ENCODE assay signal across 1 cellular context in genomic region chr17:45225964-45226530, GRCh38.
A peak's percentile ranks its signal among the peaks of the same experiment; 100 is the strongest.
TF ChIP-seq lines count a peak whose summit lies in the region.

No MANE protein-coding gene starts in this region.

TF ChIP-seq in K562, 482 proteins besides CTCF, POLR2A, EP300 and RAD21 (continued from another document and continues in another):
- TF ChIP-seq SMAD3 (CRISPR knock-in tag; conservative IDR thresholded peaks at IDR 0.05), result no peak
- no peak for TF ChIP-seq ZBTB5 (IDR thresholded peaks at IDR 0.05)
- no peak for TF ChIP-seq HDAC3 (IDR thresholded peaks at IDR 0.05; ENCODE audit: borderline replicate concordance, partially characterized antibody)
- no peak for TF ChIP-seq YBX1 (IDR thresholded peaks at IDR 0.05)
- no peak for TF ChIP-seq ELF4 (CRISPR knock-in tag; IDR thresholded peaks at IDR 0.05)
- TF ChIP-seq FOXP1 (CRISPR knock-in tag; IDR thresholded peaks at IDR 0.05), result no peak
- no peak for TF ChIP-seq ZNF695 (CRISPR knock-in tag; IDR thresholded peaks at IDR 0.05)
- no peak for TF ChIP-seq CC2D1A (IDR thresholded peaks at IDR 0.05)
- no peak for TF ChIP-seq NFYB (IDR thresholded peaks at IDR 0.05; ENCODE audit: extremely low read depth, insufficient read length)
- TF ChIP-seq BCOR (IDR thresholded peaks at IDR 0.05), result peak; percentile 52
- no peak for TF ChIP-seq SIN3B (IDR thresholded peaks at IDR 0.05; ENCODE audit: low read depth)
- TF ChIP-seq NFATC3 (IDR thresholded peaks at IDR 0.05), result no peak
- TF ChIP-seq TSC22D4 (tag; IDR thresholded peaks at IDR 0.05), result no peak
- no peak for TF ChIP-seq ZNF280A (IDR thresholded peaks at IDR 0.05; ENCODE audit: low read depth, partially characterized antibody)
- peak; percentile 47 for TF ChIP-seq CBFA2T3 (IDR thresholded peaks at IDR 0.05)
- peak; percentile 72 for TF ChIP-seq POLR2AphosphoS5 (IDR thresholded peaks at IDR 0.05; ENCODE audit: control insufficient read depth, insufficient read depth, low read depth, low read length)
- TF ChIP-seq ZNF311 (CRISPR knock-in tag; IDR thresholded peaks at IDR 0.05), result peak; percentile 62; the same call in 1 of the 2 replicates
- peak; percentile 58; the same call in 1 of the 2 replicates for TF ChIP-seq CTBP1 (IDR thresholded peaks at IDR 0.05; ENCODE audit: borderline replicate concordance)
- peak; percentile 68 for TF ChIP-seq ZBTB40 (IDR thresholded peaks at IDR 0.05)
- TF ChIP-seq ZBTB40 (CRISPR knock-in tag; IDR thresholded peaks at IDR 0.05), result no peak
- no peak for TF ChIP-seq RBM17 (IDR thresholded peaks at IDR 0.05; ENCODE audit: borderline replicate concordance, low read depth, low read length)
- peak; percentile 79 for TF ChIP-seq SMAD4 (CRISPR knock-in tag; conservative IDR thresholded peaks at IDR 0.05)
- TF ChIP-seq KDM5B (IDR thresholded peaks at IDR 0.05; ENCODE audit: insufficient replicate concordance, low read depth, low read length), result no peak
- TF ChIP-seq JUND (IDR thresholded peaks at IDR 0.05; ENCODE audit: borderline replicate concordance, low read depth, low read length), result peak; percentile 61
- peak; percentile 54; the same call in 1 of the 3 replicates for TF ChIP-seq JUND (tag; IDR thresholded peaks at IDR 0.05; ENCODE audit: borderline replicate concordance, low read depth, low read length)
- no peak for TF ChIP-seq ZFP91 (CRISPR knock-in tag; IDR thresholded peaks at IDR 0.05)
- no peak for TF ChIP-seq ERF (CRISPR knock-in tag; IDR thresholded peaks at IDR 0.05)
- TF ChIP-seq TFAM (CRISPR knock-in tag; conservative IDR thresholded peaks at IDR 0.05), result no peak
- TF ChIP-seq E2F1 (CRISPR knock-in tag; IDR thresholded peaks at IDR 0.05), result no peak
- TF ChIP-seq CCAR2 (IDR thresholded peaks at IDR 0.05; ENCODE audit: low read depth, low read length), result no peak
- TF ChIP-seq E2F8 (IDR thresholded peaks at IDR 0.05; ENCODE audit: low read depth, partially characterized antibody), result no peak
- no peak for TF ChIP-seq ATF2 (CRISPR knock-in tag; IDR thresholded peaks at IDR 0.05)
- TF ChIP-seq DIDO1 (tag; IDR thresholded peaks at IDR 0.05; ENCODE audit: low read depth), result no peak
- TF ChIP-seq ZNF561 (CRISPR knock-in tag; conservative IDR thresholded peaks at IDR 0.05), result no peak
- no peak for TF ChIP-seq CHD1 (IDR thresholded peaks at IDR 0.05; ENCODE audit: low read length)
- no peak for TF ChIP-seq CBFA2T2 (conservative IDR thresholded peaks at IDR 0.05)
- no peak for TF ChIP-seq ZNF444 (CRISPR knock-in tag; IDR thresholded peaks at IDR 0.05)
- no peak for TF ChIP-seq BCL6 (CRISPR knock-in tag; IDR thresholded peaks at IDR 0.05)
- TF ChIP-seq ZKSCAN3 (CRISPR knock-in tag; IDR thresholded peaks at IDR 0.05), result no peak
- no peak for TF ChIP-seq ARHGAP35 (IDR thresholded peaks at IDR 0.05; ENCODE audit: partially characterized antibody)
- no peak for TF ChIP-seq ZNF184 (CRISPR knock-in tag; IDR thresholded peaks at IDR 0.05)
- TF ChIP-seq XRCC4 (IDR thresholded peaks at IDR 0.05; ENCODE audit: extremely low read depth, insufficient read depth, insufficient read length), result no peak
- TF ChIP-seq ETV5 (CRISPR knock-in tag; IDR thresholded peaks at IDR 0.05; ENCODE audit: low read depth), result peak; percentile 94; the same call in 1 of the 2 replicates
- TF ChIP-seq GTF2E2 (tag; IDR thresholded peaks at IDR 0.05), result no peak
- no peak for TF ChIP-seq ZNF354B (CRISPR knock-in tag; IDR thresholded peaks at IDR 0.05)
- no peak for TF ChIP-seq THRA (IDR thresholded peaks at IDR 0.05)
